8 cellular contexts compared by ENCODE assay signal in the genomic region with DNA sequence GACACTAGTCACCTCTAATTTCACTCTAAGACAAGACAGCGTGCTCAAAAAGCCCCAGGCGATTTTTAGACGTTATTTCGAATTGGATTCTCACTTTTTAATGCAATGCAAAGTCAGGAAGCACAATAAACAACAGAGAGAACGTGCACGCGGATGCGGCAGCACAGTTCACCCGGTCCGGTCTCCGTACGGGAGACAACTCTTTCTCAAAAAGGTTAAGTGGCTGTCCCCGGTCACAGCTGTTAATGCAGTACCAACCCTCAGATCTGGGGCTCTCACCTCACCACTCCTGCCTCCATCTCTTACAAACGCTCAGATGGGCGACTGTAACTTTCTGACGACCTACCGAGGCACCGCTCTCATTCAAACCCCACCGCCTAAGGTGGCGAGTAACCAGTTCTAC. TPM values are rescaled to one million over a fixed set of nuclear protein-coding genes. Genes with fewer than 3 reads are reported as not detected.
A peak's percentile ranks its signal among the peaks of the same experiment; 100 is the strongest.
DNase-seq lines count a peak whose midpoint lies in the region; ATAC-seq and TF ChIP-seq lines count a peak whose summit lies in the region.

No MANE protein-coding gene starts in this region.

- RAD21 ChIA-PET in HCT116 (lab: Charles Lee; ENCODE audit: low non-redundant PET in 1 of 2, low total read pairs in 2 of 2, uncharacterized antibody in 2 of 2, unreplicated experiment in 2 of 2): no interaction called here

- H3F3A ChIP-seq in DOHH2 (ENCODE audit: control insufficient read depth, insufficient read depth): 0 out of 2 replicates have a peak, but pooled peaks cover 2% of the 10 kb centered on the region

- POLR2A ChIA-PET in HCT116 (lab: Charles Lee) (interaction anchor here (1.2 kb wide), 3 partner anchors 14 to 409 kb away, joined by 3 to 5 read pairs (median 3); no protein-coding TSS in a partner anchor), activated B cell treated with CpG ODN at 0.5 μM for 24 hours (lab: Charles Lee) (interaction anchor here (0.7 to 3.0 kb wide), 10 partner anchors 53 to 737 kb away, joined by 3 to 20 read pairs (median 5); a partner anchor contains a TSS)

- ATAC-seq in HCT116: no peak
- ATAC-seq in activated B cell treated with CpG ODN at 0.5 μM for 24 hours (ENCODE audit: low read depth): no peak
- ATAC-seq in heart left ventricle: peak in 1 of 4 donors; percentile 2
- no peak for ATAC-seq in GM18498 (IDR thresholded peaks at IDR 0.05; ENCODE audit: unreplicated experiment)
- ATAC-seq in HG02610 (IDR thresholded peaks at IDR 0.05; ENCODE audit: unreplicated experiment): no peak

- TF ChIP-seq POLR2A in HCT116 (IDR thresholded peaks at IDR 0.05; ENCODE audit: borderline replicate concordance, extremely low read depth, insufficient read depth, insufficient read length): no peak
- TF ChIP-seq POLR2A in heart left ventricle (IDR thresholded peaks at IDR 0.05): no peak

- peak overlapping the region; percentile 79 for H3K27ac ChIP-seq in DOHH2 (ENCODE audit: low read depth, low read length)
- H3K27ac ChIP-seq in HCT116 (ENCODE audit: low read depth, low read length): peak overlapping the region; percentile 93
- peak overlapping the region; percentile 81 to 100 (median 98) for H3K27ac ChIP-seq in heart left ventricle
- H3K27ac ChIP-seq in skeletal muscle tissue (ENCODE audit: low read depth, low read length): peak overlapping the region; percentile 94

- no TSS peak for BruUV-seq in HCT116 (replicated peaks; lab: Mats Ljungman, UMichigan)

- H3K27ac Mint-ChIP-seq in activated B cell treated with CpG ODN at 0.5 μM for 24 hours: peak overlapping the region; percentile 97

- DNase-seq in HCT116 (ENCODE audit: low read depth, low spot score): no peak
- no peak for DNase-seq in activated B cell treated with CpG ODN at 0.5 μM for 24 hours
- DNase-seq in heart left ventricle: peak in 1 of 5 donors; percentile 19
- DNase-seq in posterior cingulate gyrus: no peak

- H3K36me3 ChIP-seq in DOHH2 (ENCODE audit: control insufficient read depth, low read length) (peaks cover 45% of the 10 kb centered on the region), HCT116 (ENCODE audit: control insufficient read depth in 1 of 2, insufficient read depth in 2 of 2, low read length in 2 of 2) (no peaks in the 10 kb centered on the region), heart left ventricle (no peaks in the 10 kb centered on the region), skeletal muscle tissue (ENCODE audit: control insufficient read depth in 3 of 3, insufficient read depth in 3 of 3, low read length in 3 of 3) (no peaks in the 10 kb centered on the region)

- peaks cover 43% of the 10 kb centered on the region for H3K4me1 Mint-ChIP-seq in activated B cell treated with CpG ODN at 0.5 μM for 24 hours

- H3K9me3 Mint-ChIP-seq in activated B cell treated with CpG ODN at 0.5 μM for 24 hours: no peaks in the 10 kb centered on the region

- H3K4me2 ChIP-seq in DOHH2 (ENCODE audit: low read length): peak overlapping the region; percentile 76
- H3K4me2 ChIP-seq in HCT116 (ENCODE audit: low read length): peak overlapping the region; percentile 95

- H4K20me1 ChIP-seq in DOHH2 (ENCODE audit: control insufficient read depth, insufficient read depth, low read depth, low read length) (peaks cover 22% of the 10 kb centered on the region), HCT116 (ENCODE audit: insufficient read depth) (peaks cover 7% of the 10 kb centered on the region; the same call in 1 of the 2 replicates)

- H3K9me2 ChIP-seq in DOHH2 (replicated peaks; ENCODE audit: control insufficient read depth, low read length) (no peaks in the 10 kb centered on the region), HCT116 (ENCODE audit: insufficient read depth) (no peaks in the 10 kb centered on the region)

- H3K36me3 Mint-ChIP-seq in activated B cell treated with CpG ODN at 0.5 μM for 24 hours (ENCODE audit: low read depth): peaks cover 12% of the 10 kb centered on the region

- H3K9ac ChIP-seq in HCT116 (ENCODE audit: low read length): peak overlapping the region; percentile 95
- H3K9ac ChIP-seq in skeletal muscle tissue (ENCODE audit: low read depth in 1 of 3, low read length in 3 of 3): peak overlapping the region; percentile 92 to 97 (median 96)

- H3K4me3 ChIP-seq in DOHH2 (ENCODE audit: low read length) (peak overlapping the region; percentile 80), HCT116 (replicated peaks in 1 of 2; ENCODE audit: low read depth in 1 of 2, low read length in 2 of 2) (peak overlapping the region; percentile 88 to 91), heart left ventricle (peak overlapping the region; percentile 77 to 99 (median 95)), skeletal muscle tissue (ENCODE audit: low read length in 3 of 3) (peak overlapping the region; percentile 94 to 98 (median 96))

- CTCF ChIA-PET in HCT116 (lab: Charles Lee): interaction anchor here (1.2 to 1.7 kb wide), 2 partner anchors 89 to 409 kb away, joined by 8 to 10 read pairs; no protein-coding TSS in a partner anchor
- CTCF ChIA-PET in activated B cell treated with CpG ODN at 0.5 μM for 24 hours (lab: Charles Lee): no interaction called here

- no peaks in the 10 kb centered on the region for H3K27me3 ChIP-seq in DOHH2 (ENCODE audit: control insufficient read depth, low read length)
- no peaks in the 10 kb centered on the region for H3K27me3 ChIP-seq in HCT116 (ENCODE audit: insufficient read depth, low read length)
- no peaks in the 10 kb centered on the region for H3K27me3 ChIP-seq in heart left ventricle
- no peaks in the 10 kb centered on the region for H3K27me3 ChIP-seq in skeletal muscle tissue (ENCODE audit: control insufficient read depth in 3 of 3, insufficient read depth in 3 of 3, low read length in 3 of 3)

- H3K4me1 ChIP-seq in DOHH2 (ENCODE audit: control insufficient read depth, low read length): peaks cover 32% of the 10 kb centered on the region
- peaks cover 14 to 21% of the 10 kb centered on the region in 2 experiments for H3K4me1 ChIP-seq in HCT116 (ENCODE audit: control insufficient read depth in 1 of 2, insufficient read depth in 2 of 2, low read length in 2 of 2)
- H3K4me1 ChIP-seq in heart left ventricle: peaks cover 9 to 54% (median 35%) of the 10 kb centered on the region in 12 donors
- peaks cover 4 to 31% (median 11%) of the 10 kb centered on the region in 3 donors for H3K4me1 ChIP-seq in skeletal muscle tissue (ENCODE audit: control insufficient read depth in 3 of 3, insufficient read depth in 3 of 3, low read length in 3 of 3)

- H2AFZ ChIP-seq in HCT116 (ENCODE audit: low read depth, low read length, poor library complexity, severe bottlenecking): no peak overlapping the region

- H3K4me3 Mint-ChIP-seq in activated B cell treated with CpG ODN at 0.5 μM for 24 hours: peak overlapping the region; percentile 99

- TF ChIP-seq RAD21 in HCT116 (IDR thresholded peaks at IDR 0.05; ENCODE audit: low read depth): no peak

- H3K9me3 ChIP-seq in DOHH2 (ENCODE audit: control insufficient read depth, insufficient read depth, low read length): no peaks in the 10 kb centered on the region
- H3K9me3 ChIP-seq in HCT116 (ENCODE audit: control insufficient read depth in 1 of 2, insufficient read depth in 1 of 2, low read depth in 1 of 2, low read length in 2 of 2): no peaks in the 10 kb centered on the region
- H3K9me3 ChIP-seq in heart left ventricle: no peaks in the 10 kb centered on the region
- no peaks in the 10 kb centered on the region for H3K9me3 ChIP-seq in skeletal muscle tissue (ENCODE audit: control insufficient read depth in 3 of 3, low read length in 3 of 3)

- intact Hi-C loops in HCT116 (cut with micrococcal nuclease) (loop anchor here (2.0 to 10.0 kb wide), 2 partner anchors 89 to 409 kb away; no protein-coding TSS in a partner anchor), activated B cell treated with CpG ODN at 0.5 μM for 24 hours (cut with micrococcal nuclease) (loop anchor here (1.0 to 5.0 kb wide), 7 partner anchors 53 to 996 kb away; a partner anchor contains a TSS), heart left ventricle (cut with DNase I) (loop anchor here in 3 of 10 donors (2.0 to 10.0 kb wide), 4 partner anchors 89 to 409 kb away; a partner anchor contains a TSS), posterior cingulate gyrus (cut with DNase I) (loop anchor here (5.0 kb wide), 1 partner anchor 391 kb away; a partner anchor contains a TSS)

- 0 to 1% (median 0%) methylated on average over 20 of the region's 20 CpGs for WGBS in heart left ventricle, 4 donors

- H3K79me2 ChIP-seq in DOHH2 (ENCODE audit: control insufficient read depth, low read length): peaks cover 59% of the 10 kb centered on the region
- peaks cover 56% of the 10 kb centered on the region for H3K79me2 ChIP-seq in HCT116 (ENCODE audit: insufficient read depth, low read length)

- no peaks in the 10 kb centered on the region for H3K27me3 Mint-ChIP-seq in activated B cell treated with CpG ODN at 0.5 μM for 24 hours

- no peak for TF ChIP-seq CTCF in DOHH2 (IDR thresholded peaks at IDR 0.05; ENCODE audit: low read depth, low read length, poor library complexity, severe bottlenecking)
- TF ChIP-seq CTCF in HCT116 (IDR thresholded peaks at IDR 0.05 in 2 of 3, conservative IDR thresholded peaks at IDR 0.05 in 1 of 3; ENCODE audit: borderline replicate concordance in 1 of 3, insufficient read depth in 1 of 3, low read depth in 2 of 3, low read length in 2 of 3): no peak
- no peak for TF ChIP-seq CTCF in activated B cell treated with CpG ODN at 0.5 μM for 24 hours (IDR thresholded peaks at IDR 0.05)
- TF ChIP-seq CTCF in heart left ventricle (IDR thresholded peaks at IDR 0.05): no peak

TF ChIP-seq in HCT116, 20 proteins besides CTCF, POLR2A, EP300 and RAD21 (continues in another document):
- TF ChIP-seq, protein P1, sequence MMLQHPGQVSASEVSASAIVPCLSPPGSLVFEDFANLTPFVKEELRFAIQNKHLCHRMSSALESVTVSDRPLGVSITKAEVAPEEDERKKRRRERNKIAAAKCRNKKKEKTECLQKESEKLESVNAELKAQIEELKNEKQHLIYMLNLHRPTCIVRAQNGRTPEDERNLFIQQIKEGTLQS (IDR thresholded peaks at IDR 0.05): no peak
- TF ChIP-seq ZFX (IDR thresholded peaks at IDR 0.05) (no peak), EZH2phosphoT487 (IDR thresholded peaks at IDR 0.05; ENCODE audit: borderline replicate concordance) (no peak), ELF1 (IDR thresholded peaks at IDR 0.05; ENCODE audit: borderline replicate concordance, low read depth) (no peak), CEBPB (IDR thresholded peaks at IDR 0.05; ENCODE audit: low read depth) (no peak)

RNA-seq across cellular contexts. Expression of a gene that starts 1.2 kb away (rescaled TPM):
- total RNA-seq in HCT116 (2021; ENCODE audit: unreplicated experiment) (207 TPM), activated B cell treated with CpG ODN at 0.5 μM for 24 hours (179 and 183 TPM in 2 replicates), heart left ventricle (100 to 1,000 TPM in 7 of 9 donors, 10 to 100 TPM in 2; 90.1 to 152 (median 132) TPM), skeletal muscle tissue (192 TPM)
- 74.6 and 94.6 TPM in 2 replicates for polyA plus RNA-seq in HCT116 (2012)
- polyA plus RNA-seq in heart left ventricle: 10 to 100 TPM; 37.9 to 94.6 TPM

RNA-seq across cellular contexts. Expression of a gene that starts 53.4 kb away (rescaled TPM):
- total RNA-seq in HCT116 (2021; ENCODE audit: unreplicated experiment): 10.4 TPM
- polyA plus RNA-seq in HCT116 (2012): 4.8 and 6.2 TPM in 2 replicates
- 0.69 and 0.89 TPM in 2 replicates for total RNA-seq in activated B cell treated with CpG ODN at 0.5 μM for 24 hours
- total RNA-seq in heart left ventricle: under 1 TPM in 2 of 9 donors, not detected in 7; 0.30 to 0.67 TPM
- 10 to 100 TPM in 1 of 2 donors, not detected in 1; 12.4 TPM for polyA plus RNA-seq in heart left ventricle
- under 0.01 TPM for total RNA-seq in skeletal muscle tissue
